In genomic region chr20:62356948-62357667, GRCh38 we compare ENCODE assay signal across 8 cellular contexts. TPM values are rescaled to one million over a fixed set of nuclear protein-coding genes. Genes with fewer than 3 reads are reported as not detected.
DNase-seq lines count a peak whose midpoint lies in the region; ATAC-seq, FAIRE-seq and TF ChIP-seq lines count a peak whose summit lies in the region.

No MANE protein-coding gene starts in this region.

- H2AFZ ChIP-seq in neural progenitor cell (replicated peaks): no peak overlapping the region

- no peaks in the 10 kb centered on the region for H3K36me3 Mint-ChIP-seq in neural progenitor cell

- H3K9me3 ChIP-seq in BE2C (no peaks in the 10 kb centered on the region), esophagus (ENCODE audit: control insufficient read depth in 2 of 2, insufficient read depth in 1 of 2, low read depth in 1 of 2, low read length in 1 of 2) (no peaks in the 10 kb centered on the region), neural progenitor cell (ENCODE audit: low read depth) (no peaks in the 10 kb centered on the region), small intestine (ENCODE audit: control insufficient read depth, low read depth) (no peaks in the 10 kb centered on the region)

- no peak for FAIRE-seq in small intestine (lab: Jason Lieb, UNC)

- H3K9me3 Mint-ChIP-seq in neural progenitor cell: no peaks in the 10 kb centered on the region

- H3K4me1 ChIP-seq in BE2C (peaks cover 50% of the 10 kb centered on the region), esophagus (ENCODE audit: control insufficient read depth in 2 of 2, insufficient read depth in 2 of 2, low read length in 1 of 2) (peaks cover 38 to 77% of the 10 kb centered on the region in 2 donors), neural progenitor cell (peaks cover 50% of the 10 kb centered on the region), small intestine (ENCODE audit: control insufficient read depth in 2 of 2, insufficient read depth in 1 of 2, low read depth in 1 of 2, low read length in 1 of 2) (no peaks in the 10 kb centered on the region)

- 20 to 37% methylated on average over 29 of the region's 29 CpGs for WGBS in esophagus, 2 donors
- WGBS in small intestine, 3 donors: 37 to 49% (median 44%) methylated on average over 28 to 29 of the region's 29 CpGs

- no peak overlapping the region for H3K27ac Mint-ChIP-seq in neural progenitor cell

- peaks cover 77% of the 10 kb centered on the region for H4K20me1 ChIP-seq in neural progenitor cell (ENCODE audit: low read depth)

- H3K27ac ChIP-seq in esophagus (ENCODE audit: low read depth in 2 of 2, low read length in 1 of 2) (peak overlapping the region; percentile 60 to 87), neural progenitor cell (peak overlapping the region; percentile 34), small intestine (ENCODE audit: low read depth in 1 of 2, low read length in 1 of 2) (peak overlapping the region in 1 of 2 donors; percentile 85)

- H3F3A ChIP-seq in neural progenitor cell (ENCODE audit: low read depth): peaks cover 7% of the 10 kb centered on the region

- H3K4me2 ChIP-seq in neural progenitor cell: no peak overlapping the region

- TF ChIP-seq CTCF in BE2C (IDR thresholded peaks at IDR 0.05; ENCODE audit: low read depth, low read length) (no peak), neural progenitor cell (IDR thresholded peaks at IDR 0.05) (no peak)

- H3K9ac ChIP-seq in neural progenitor cell: peak overlapping the region; percentile 30

- H3K27me3 Mint-ChIP-seq in neural progenitor cell (ENCODE audit: insufficient read depth, low read depth): no peaks in the 10 kb centered on the region

- H3K36me3 ChIP-seq in BE2C (no peaks in the 10 kb centered on the region), esophagus (ENCODE audit: control insufficient read depth in 2 of 2, insufficient read depth in 2 of 2, low read length in 1 of 2) (peaks cover 0 to 8% of the 10 kb centered on the region in 2 donors), neural progenitor cell (no peaks in the 10 kb centered on the region), small intestine (ENCODE audit: control insufficient read depth in 2 of 2, insufficient read depth in 2 of 2, low read length in 2 of 2) (no peaks in the 10 kb centered on the region)

- H3K4me1 Mint-ChIP-seq in neural progenitor cell: peaks cover 15% of the 10 kb centered on the region

- H3K79me2 ChIP-seq in neural progenitor cell (ENCODE audit: low read depth): peaks cover 63% of the 10 kb centered on the region

- no peak for ATAC-seq in HG02884 (IDR thresholded peaks at IDR 0.05; ENCODE audit: unreplicated experiment)

- H3K4me3 ChIP-seq in BE2C (ENCODE audit: low read depth, low read length) (no peak overlapping the region), esophagus (ENCODE audit: low read depth in 1 of 2, low read length in 2 of 2) (no peak overlapping the region), neural progenitor cell (no peak overlapping the region), small intestine (ENCODE audit: low read depth in 1 of 2, low read length in 2 of 2) (no peak overlapping the region)

- no peak overlapping the region for H3K4me3 Mint-ChIP-seq in neural progenitor cell

- DNase-seq in BE2C (peak; percentile 62), RPMI7951 (ENCODE audit: low read depth) (peak; percentile 90), neural progenitor cell (ENCODE audit: low spot score) (no peak), SIG-M5 treated with dmso at 0.1 percent for 504 hours (lab: John Stamatoyannopoulos, UW; ENCODE audit: unreplicated experiment) (no peak), small intestine (no peak), NK-92 (lab: John Stamatoyannopoulos, UW; ENCODE audit: unreplicated experiment) (no peak)

- H3K27me3 ChIP-seq in BE2C (no peaks in the 10 kb centered on the region), esophagus (ENCODE audit: control insufficient read depth in 1 of 2, insufficient read depth in 2 of 2, low read length in 2 of 2) (no peaks in the 10 kb centered on the region), neural progenitor cell (no peaks in the 10 kb centered on the region), small intestine (ENCODE audit: control insufficient read depth in 2 of 2, insufficient read depth in 2 of 2, low read length in 2 of 2) (no peaks in the 10 kb centered on the region)

RNA-seq across cellular contexts. Expression of gene LAMA5, which starts 10.0 kb away (rescaled TPM):
- polyA plus RNA-seq in BE2C (2012; ENCODE audit: insufficient read depth, insufficient read length, low read depth): 86.4 TPM
- total RNA-seq in RPMI7951 (2014; rRNA removed; shearing (Covaris generic)): 36.6 and 44.8 TPM in 2 replicates
- polyA plus RNA-seq in esophagus (100 to 1,000 TPM in 1 of 2 donors, 10 to 100 TPM in 1; 79.9 to 329 TPM), small intestine (10 to 100 TPM in 1 of 3 donors, 1 to 10 TPM in 2; 1.3 to 39.8 (median 6.2) TPM)
- 12.1 and 63.9 TPM in 2 replicates for total RNA-seq in neural progenitor cell (ENCODE audit: low replicate concordance)

RNA-seq across cellular contexts. Expression of gene RPS21, which starts 29.8 kb away (rescaled TPM):
- polyA plus RNA-seq in BE2C (2012; ENCODE audit: insufficient read depth, insufficient read length, low read depth): 4,851 TPM
- total RNA-seq in RPMI7951 (2014; rRNA removed; shearing (Covaris generic)): 2,665 and 2,752 TPM in 2 replicates
- 1,000 to 10,000 TPM; 4,370 to 5,155 TPM for polyA plus RNA-seq in esophagus
- total RNA-seq in neural progenitor cell (ENCODE audit: low replicate concordance): 1,629 and 1,765 TPM in 2 replicates
- polyA plus RNA-seq in small intestine: 1,000 to 10,000 TPM; 2,545 to 8,814 (median 4,142) TPM

RNA-seq across cellular contexts. Expression of gene CABLES2, which starts 50.0 kb away (rescaled TPM):
- 2.7 TPM for polyA plus RNA-seq in BE2C (2012; ENCODE audit: insufficient read depth, insufficient read length, low read depth)
- total RNA-seq in RPMI7951 (2014; rRNA removed; shearing (Covaris generic)): 4.7 and 7.0 TPM in 2 replicates
- polyA plus RNA-seq in esophagus: 1 to 10 TPM; 1.6 to 2.4 TPM
- 8.1 and 13.8 TPM in 2 replicates for total RNA-seq in neural progenitor cell (ENCODE audit: low replicate concordance)
- polyA plus RNA-seq in small intestine: 1 to 10 TPM; 1.3 to 4.7 (median 2.4) TPM

RNA-seq across cellular contexts. Expression of gene ADRM1, which starts 54.3 kb away (rescaled TPM):
- polyA plus RNA-seq in BE2C (2012; ENCODE audit: insufficient read depth, insufficient read length, low read depth): 467 TPM
- total RNA-seq in RPMI7951 (2014; rRNA removed; shearing (Covaris generic)): 215 and 229 TPM in 2 replicates
- polyA plus RNA-seq in esophagus (100 to 1,000 TPM in 1 of 2 donors, 10 to 100 TPM in 1; 84.9 to 117 TPM), small intestine (10 to 100 TPM; 86.3 to 93.4 (median 90.2) TPM)
- 52.3 and 96.3 TPM in 2 replicates for total RNA-seq in neural progenitor cell (ENCODE audit: low replicate concordance)

Comparison
In these comparisons a context has a peak if more than half of its experiments do, and no peak if none do; other contexts are left out.
1. DNase-seq: peak in BE2C (single experiment) and RPMI7951 (single experiment); none in neural progenitor cell (single experiment), SIG-M5 treated with dmso at 0.1 percent for 504 hours (single experiment), small intestine (single experiment) and NK-92 (single experiment).